ENCODE assay signal across 8 cellular contexts in genomic region chr6:89298680-89299450, GRCh38. TPM values are rescaled to one million over a fixed set of nuclear protein-coding genes. Genes with fewer than 3 reads are reported as not detected.
DNase-seq lines count a peak whose midpoint lies in the region; ATAC-seq, FAIRE-seq and TF ChIP-seq lines count a peak whose summit lies in the region.

No MANE protein-coding gene starts in this region.

- H3K4me1 Mint-ChIP-seq in astrocyte (ENCODE audit: low read depth, unreplicated experiment): peaks cover 16% of the 10 kb centered on the region

- peaks cover 13% of the 10 kb centered on the region for H3K9me3 Mint-ChIP-seq in astrocyte (ENCODE audit: unreplicated experiment)

- WGBS in heart left ventricle, 4 donors: 43 to 70% (median 62%) methylated on average over 4 of the region's 4 CpGs
- 40 to 80% methylated on average over 3 of the region's 4 CpGs for WGBS in gastroesophageal sphincter (ENCODE audit: low coverage in 1 of 2), 2 donors

- H3K27ac Mint-ChIP-seq in astrocyte (ENCODE audit: unreplicated experiment): peak overlapping the region; percentile 34

- no peak for FAIRE-seq in astrocyte (lab: Jason Lieb, UNC)

- peak in 1 of 4 donors; percentile 23 for ATAC-seq in heart left ventricle
- ATAC-seq in Right ventricle myocardium inferior: no peak
- ATAC-seq in gastroesophageal sphincter: no peak

- no peak overlapping the region for H2AFZ ChIP-seq in astrocyte (ENCODE audit: low read depth, low read length)

- H3K27me3 ChIP-seq in heart left ventricle (no peaks in the 10 kb centered on the region), astrocyte (ENCODE audit: insufficient read depth, low read length) (peaks cover 35% of the 10 kb centered on the region), neutrophil (no peaks in the 10 kb centered on the region), gastroesophageal sphincter (no peaks in the 10 kb centered on the region)

- intact Hi-C loops in heart left ventricle (cut with DNase I): no loop called here
- intact Hi-C loops in Right ventricle myocardium inferior (cut with DNase I): no loop called here

- no peak overlapping the region for H3K9ac ChIP-seq in astrocyte (ENCODE audit: low read length)

- H3K36me3 ChIP-seq in heart left ventricle: no peaks in the 10 kb centered on the region
- H3K36me3 ChIP-seq in astrocyte (ENCODE audit: insufficient read depth, low read length): no peaks in the 10 kb centered on the region
- no peaks in the 10 kb centered on the region for H3K36me3 ChIP-seq in neutrophil
- H3K36me3 ChIP-seq in gastroesophageal sphincter: no peaks in the 10 kb centered on the region

- peak overlapping the region; percentile 32 for H3K4me2 ChIP-seq in astrocyte (ENCODE audit: low read length)

- no peak for TF ChIP-seq EP300 in gastroesophageal sphincter (IDR thresholded peaks at IDR 0.05)

- TF ChIP-seq POLR2A in heart left ventricle (IDR thresholded peaks at IDR 0.05): no peak
- no peak for TF ChIP-seq POLR2A in gastroesophageal sphincter (IDR thresholded peaks at IDR 0.05)

- peaks cover 0 to 30% (median 15%) of the 10 kb centered on the region in 12 donors for H3K4me1 ChIP-seq in heart left ventricle
- peaks cover 20% of the 10 kb centered on the region for H3K4me1 ChIP-seq in astrocyte (ENCODE audit: insufficient read depth, low read length)
- H3K4me1 ChIP-seq in neutrophil (ENCODE audit: control insufficient read depth in 1 of 2, insufficient read depth in 1 of 2, low read depth in 1 of 2, low read length in 1 of 2): peaks cover 18 to 19% of the 10 kb centered on the region in 2 experiments
- H3K4me1 ChIP-seq in gastroesophageal sphincter: peaks cover 0 to 15% (median 6%) of the 10 kb centered on the region in 3 donors

- H3K27me3 Mint-ChIP-seq in astrocyte (ENCODE audit: low read depth, unreplicated experiment): peaks cover 39% of the 10 kb centered on the region

- H3K79me2 ChIP-seq in astrocyte (ENCODE audit: insufficient read depth, low read length): no peaks in the 10 kb centered on the region

- peaks cover 16% of the 10 kb centered on the region for H3K36me3 Mint-ChIP-seq in astrocyte (ENCODE audit: low read depth, unreplicated experiment)

- H3K4me3 ChIP-seq in heart left ventricle (no peak overlapping the region), astrocyte (ENCODE audit: insufficient read depth, low read depth, low read length) (no peak overlapping the region), neutrophil (ENCODE audit: low read depth in 1 of 2, low read length in 1 of 2) (no peak overlapping the region), gastroesophageal sphincter (no peak overlapping the region)

- peak overlapping the region in 7 of 12 donors; percentile 26 to 62 (median 47) for H3K27ac ChIP-seq in heart left ventricle
- peak overlapping the region; percentile 45 for H3K27ac ChIP-seq in astrocyte (ENCODE audit: low read depth, low read length)
- H3K27ac ChIP-seq in neutrophil: peak overlapping the region; percentile 69
- peak overlapping the region in 1 of 4 donors; percentile 4 for H3K27ac ChIP-seq in gastroesophageal sphincter

- no peak overlapping the region for H3K4me3 Mint-ChIP-seq in astrocyte (ENCODE audit: unreplicated experiment)

- DNase-seq in heart left ventricle: no peak
- no peak for DNase-seq in Right ventricle myocardium inferior (ENCODE audit: missing footprints)
- peak; percentile 21 for DNase-seq in NCI-H774 (lab: John Stamatoyannopoulos, UW)
- peak; percentile 62 for DNase-seq in astrocyte (ENCODE audit: low read depth)
- no peak for DNase-seq in AG20443 (ENCODE audit: low spot score)
- no peak for DNase-seq in retina

- peaks cover 18% of the 10 kb centered on the region for H4K20me1 ChIP-seq in astrocyte (ENCODE audit: insufficient read depth, low read length)

- TF ChIP-seq CTCF in heart left ventricle (IDR thresholded peaks at IDR 0.05): no peak
- no peak for TF ChIP-seq CTCF in astrocyte (IDR thresholded peaks at IDR 0.05; ENCODE audit: insufficient read depth, low read depth, low read length)
- no peak for TF ChIP-seq CTCF in neutrophil (IDR thresholded peaks at IDR 0.05)
- TF ChIP-seq CTCF in gastroesophageal sphincter (IDR thresholded peaks at IDR 0.05): no peak

- H3K9me3 ChIP-seq in heart left ventricle (peaks cover 0 to 6% (median 0%) of the 10 kb centered on the region in 12 donors), astrocyte (ENCODE audit: insufficient read depth, low read depth, low read length) (peaks cover 2% of the 10 kb centered on the region), neutrophil (no peaks in the 10 kb centered on the region), gastroesophageal sphincter (no peaks in the 10 kb centered on the region)

RNA-seq across cellular contexts. Expression of gene GABRR2, which starts 16.2 kb away (rescaled TPM):
- total RNA-seq in heart left ventricle: 1 to 10 TPM in 1 of 9 donors, under 1 TPM in 8; 0.20 to 1.1 (median 0.31) TPM
- polyA plus RNA-seq in heart left ventricle: under 1 TPM; 0.30 to 0.46 TPM
- 0.35 TPM for total RNA-seq in Right ventricle myocardium inferior
- total RNA-seq in astrocyte: 0.34 and 0.61 TPM in 2 replicates
- 1 to 10 TPM in 1 of 4 donors, under 1 TPM in 1, not detected in 2; 0.30 to 1.3 TPM for total RNA-seq in gastroesophageal sphincter

RNA-seq across cellular contexts. Expression of gene UBE2J1, which starts 53.7 kb away (rescaled TPM):
- total RNA-seq in heart left ventricle (10 to 100 TPM in 8 of 9 donors, 1 to 10 TPM in 1; 9.8 to 28.2 (median 15.2) TPM), Right ventricle myocardium inferior (15.0 TPM), astrocyte (78.8 and 93.3 TPM in 2 replicates), gastroesophageal sphincter (10 to 100 TPM; 32.7 to 42.9 (median 36.9) TPM)
- polyA plus RNA-seq in heart left ventricle: 10 to 100 TPM in 1 of 2 donors, 1 to 10 TPM in 1; 8.9 to 18.1 TPM

Comparison
In these comparisons a context has a peak if more than half of its experiments do, and no peak if none do; other contexts are left out.
1. DNase-seq: peak in NCI-H774 (single experiment) and astrocyte (single experiment); none in heart left ventricle (0 of 5), Right ventricle myocardium inferior (single experiment), AG20443 (single experiment) and retina (single experiment).